Comparison of ENCODE assay signal across 8 cellular contexts in the genomic region with DNA sequence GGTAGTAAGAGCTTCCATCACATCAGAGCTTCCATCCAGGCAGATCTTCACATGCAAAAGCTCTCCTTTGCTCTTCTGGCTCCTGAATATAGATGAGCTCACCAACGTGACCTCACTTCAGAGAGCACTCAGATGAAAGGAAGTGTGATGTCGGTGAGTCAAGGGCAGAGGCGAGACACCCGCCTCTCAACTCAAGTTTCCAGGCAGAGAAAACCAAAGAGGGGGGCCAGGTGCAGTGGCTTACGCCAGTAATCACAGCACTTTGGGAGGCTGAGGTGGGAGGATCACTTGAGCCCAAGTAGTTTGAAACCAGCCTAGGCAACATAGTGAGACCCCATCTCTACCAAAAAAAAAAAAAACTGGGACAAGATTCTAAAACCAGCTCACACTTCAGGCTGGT.
DNase-seq lines count a peak whose midpoint lies in the region; ATAC-seq, FAIRE-seq and TF ChIP-seq lines count a peak whose summit lies in the region.

No MANE protein-coding gene starts in this region.

- no peak overlapping the region for H3K4me3 ChIP-seq in AG10803 (ENCODE audit: low read length)
- H3K4me3 ChIP-seq in PC-9 = no peak overlapping the region; the same call in 1 of the 2 replicates
- H3K4me3 ChIP-seq in lower lobe of right lung = no peak overlapping the region

- ATAC-seq in lower lobe of right lung = peak; percentile 85 to 88

- POLR2A ChIA-PET in PC-9 (lab: Charles Lee; ENCODE audit: unreplicated experiment) = interaction anchor here (0.5 to 1.1 kb wide), 8 partner anchors 43 to 1719 kb away, joined by 3 to 11 read pairs (median 4); a partner anchor contains a TSS

- H3K9me3 ChIP-seq in PC-9 (ENCODE audit: insufficient read depth, low read depth) = peaks cover 6% of the 10 kb centered on the region; the same call in 1 of the 2 replicates
- no peaks in the 10 kb centered on the region for H3K9me3 ChIP-seq in lower lobe of right lung

- peak overlapping the region; percentile 63 for H3K4me3 Mint-ChIP-seq in activated naive CD4-positive, alpha-beta T cell treated with anti-CD3 and anti-CD28 coated beads, Interleukin-2, amount 50 U/mL, for 24 hours

- peak overlapping the region; percentile 65 for H3K4me2 ChIP-seq in PC-9

- H3K27me3 Mint-ChIP-seq in activated naive CD4-positive, alpha-beta T cell treated with anti-CD3 and anti-CD28 coated beads, Interleukin-2, amount 50 U/mL, for 24 hours = no peaks in the 10 kb centered on the region

- TF ChIP-seq CTCF in AG10803 (conservative IDR thresholded peaks at IDR 0.05; ENCODE audit: low read length) (no peak), PC-9 (conservative IDR thresholded peaks at IDR 0.05) (no peak), lower lobe of right lung (IDR thresholded peaks at IDR 0.05) (no peak)

- intact Hi-C loops in PC-9 (cut with micrococcal nuclease; ENCODE audit: unreplicated experiment) (loop anchor here (1.0 to 5.0 kb wide), 3 partner anchors 45 to 173 kb away; no protein-coding TSS in a partner anchor), lower lobe of right lung (cut with DNase I) (no loop called here)

- H3K27ac ChIP-seq in PC-9 (peak overlapping the region; percentile 93), lower lobe of right lung (peak overlapping the region; percentile 68)

- BruUV-seq in PC-9 (replicated peaks; lab: Mats Ljungman, UMichigan) = TSS peak; percentile 94

- H3K36me3 ChIP-seq in PC-9 (ENCODE audit: low read depth) (no peaks in the 10 kb centered on the region), lower lobe of right lung (no peaks in the 10 kb centered on the region)

- DNase-seq in AG10803 (ENCODE audit: low read depth) = peak; percentile 57
- peak; percentile 51 for DNase-seq in H54 (ENCODE audit: insufficient read length, low spot score)
- DNase-seq in PC-9 = peak; percentile 53 to 78
- DNase-seq in lower lobe of right lung = peak; percentile 46
- DNase-seq in stimulated activated CD8-positive, alpha-beta memory T cell treated with anti-CD3 and anti-CD28 coated beads, Interleukin-7, amount 100 ng/mL, for 1 hour (ENCODE audit: low read depth in 2 of 2) = peak; percentile 33 to 41
- DNase-seq in anterior cingulate cortex (lab: John Stamatoyannopoulos, UW) = no peak
- DNase-seq in germinal center (ENCODE audit: low spot score) = no peak

- H3K4me1 ChIP-seq in PC-9 (replicated peaks; ENCODE audit: insufficient read depth) (peaks cover 50% of the 10 kb centered on the region), lower lobe of right lung (peaks cover 13% of the 10 kb centered on the region)

- no peak for FAIRE-seq in H54 (lab: Jason Lieb, UNC)

- H3K9me2 ChIP-seq in PC-9 (ENCODE audit: insufficient read depth) = no peaks in the 10 kb centered on the region

- H3K27me3 ChIP-seq in PC-9 (ENCODE audit: insufficient read depth, low read depth) (no peaks in the 10 kb centered on the region), lower lobe of right lung (ENCODE audit: low read depth) (no peaks in the 10 kb centered on the region)

- no peaks in the 10 kb centered on the region for H3K36me3 Mint-ChIP-seq in activated naive CD4-positive, alpha-beta T cell treated with anti-CD3 and anti-CD28 coated beads, Interleukin-2, amount 50 U/mL, for 24 hours

- no peaks in the 10 kb centered on the region for H4K20me1 ChIP-seq in PC-9 (ENCODE audit: insufficient read depth)

- peak overlapping the region; percentile 99 for H3K27ac Mint-ChIP-seq in activated naive CD4-positive, alpha-beta T cell treated with anti-CD3 and anti-CD28 coated beads, Interleukin-2, amount 50 U/mL, for 24 hours

- peaks cover 60% of the 10 kb centered on the region for H3K4me1 Mint-ChIP-seq in activated naive CD4-positive, alpha-beta T cell treated with anti-CD3 and anti-CD28 coated beads, Interleukin-2, amount 50 U/mL, for 24 hours

- peaks cover 30% of the 10 kb centered on the region for H3F3A ChIP-seq in PC-9 (ENCODE audit: insufficient read depth, low read depth)

- no peaks in the 10 kb centered on the region for H3K79me2 ChIP-seq in PC-9 (ENCODE audit: low read depth)

- CTCF ChIA-PET in PC-9 (lab: Charles Lee) = interaction anchor here (0.6 to 1.4 kb wide), 2 partner anchors 182 to 236 kb away, joined by 3 to 4 read pairs; no protein-coding TSS in a partner anchor

- H3K9me3 Mint-ChIP-seq in activated naive CD4-positive, alpha-beta T cell treated with anti-CD3 and anti-CD28 coated beads, Interleukin-2, amount 50 U/mL, for 24 hours = no peaks in the 10 kb centered on the region

- no peak for TF ChIP-seq POLR2A in H54 (IDR thresholded peaks at IDR 0.05; ENCODE audit: low read depth, low read length)

- peak overlapping the region; percentile 19; the same call in 1 of the 2 replicates for H2AFZ ChIP-seq in PC-9

Comparison
In these comparisons a context has a peak if more than half of its experiments do, and no peak if none do; other contexts are left out.
1. DNase-seq: peak in AG10803 (single experiment), H54 (single experiment), PC-9 (2 of 2), lower lobe of right lung (single experiment) and stimulated activated CD8-positive, alpha-beta memory T cell treated with anti-CD3 and anti-CD28 coated beads, Interleukin-7, amount 100 ng/mL, for 1 hour (2 of 2); none in anterior cingulate cortex (0 of 58) and germinal center (single experiment).